ENCODE assay signal across 8 cellular contexts in the genomic region with DNA sequence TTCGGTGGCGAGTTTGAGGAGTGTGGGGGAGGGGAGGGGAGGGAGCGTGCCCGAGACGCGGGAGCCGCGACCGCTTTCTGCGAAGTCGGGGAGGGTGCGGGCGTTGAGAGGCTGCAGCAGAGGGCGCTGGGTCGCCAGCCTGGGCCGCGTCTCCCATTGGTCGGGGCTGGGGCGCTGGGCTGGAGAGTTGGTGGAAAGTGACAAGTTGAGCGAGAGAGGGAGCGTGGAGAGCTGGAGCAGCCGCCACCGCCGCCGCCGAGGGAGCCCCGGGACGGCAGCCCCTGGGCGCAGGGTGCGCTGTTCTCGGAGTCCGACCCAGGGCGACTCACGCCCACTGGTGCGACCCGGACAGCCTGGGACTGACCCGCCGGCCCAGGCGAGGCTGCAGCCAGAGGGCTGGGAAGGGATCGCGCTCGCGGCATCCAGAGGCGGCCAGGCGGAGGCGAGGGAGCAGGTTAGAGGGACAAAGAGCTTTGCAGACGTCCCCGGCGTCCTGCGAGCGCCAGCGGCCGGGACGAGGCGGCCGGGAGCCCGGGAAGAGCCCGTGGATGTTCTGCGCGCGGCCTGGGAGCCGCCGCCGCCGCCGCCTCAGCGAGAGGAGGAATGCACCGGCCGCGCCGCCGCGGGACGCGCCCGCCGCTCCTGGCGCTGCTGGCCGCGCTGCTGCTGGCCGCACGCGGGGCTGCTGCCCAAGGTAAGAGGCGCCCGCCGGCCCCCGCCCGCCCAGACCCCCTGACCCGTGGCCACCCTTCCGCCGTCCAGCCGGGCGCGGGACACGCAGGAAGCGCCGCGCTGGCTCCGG. TPM values are rescaled to one million over a fixed set of nuclear protein-coding genes. Genes with fewer than 3 reads are reported as not detected.
A peak's percentile ranks its signal among the peaks of the same experiment; 100 is the strongest.
DNase-seq lines count a peak whose midpoint lies in the region; ATAC-seq and TF ChIP-seq lines count a peak whose summit lies in the region.

ROR1 (plus strand) TSS at position 203 of the 802 bp plus-strand sequence.

- peaks cover 37% of the 10 kb centered on the region for H3K4me1 ChIP-seq in ectodermal cell (ENCODE audit: control insufficient read depth, insufficient read depth, low read length)

- H3K36me3 Mint-ChIP-seq in activated CD4-positive, alpha-beta T cell treated with anti-CD3 and anti-CD28 coated beads, Interleukin-2, amount 10 ng/mL, durations not matched to agents 24 days and 14 days (ENCODE audit: low read depth) = no peaks in the 10 kb centered on the region

- peaks cover 68% of the 10 kb centered on the region for H3K27me3 Mint-ChIP-seq in activated CD4-positive, alpha-beta T cell treated with anti-CD3 and anti-CD28 coated beads, Interleukin-2, amount 10 ng/mL, durations not matched to agents 24 days and 14 days

- peak within 1 kb of the TSS; percentile 88 for H3K4me3 Mint-ChIP-seq in activated CD4-positive, alpha-beta T cell treated with anti-CD3 and anti-CD28 coated beads, Interleukin-2, amount 10 ng/mL, durations not matched to agents 24 days and 14 days

- H3K4me3 ChIP-seq in ectodermal cell (ENCODE audit: insufficient read depth, low read depth, low read length) (peak within 1 kb of the TSS; percentile 90), lower leg skin (ENCODE audit: low read depth, poor library complexity, severe bottlenecking) (peak within 1 kb of the TSS; percentile 57)

- no peaks in the 10 kb centered on the region for H3K27me3 ChIP-seq in ectodermal cell (ENCODE audit: control insufficient read depth, insufficient read depth, low read length, poor library complexity, severe bottlenecking)

- no peaks in the 10 kb centered on the region for H3K36me3 ChIP-seq in ectodermal cell (ENCODE audit: control insufficient read depth, insufficient read depth, low read length)

- TF ChIP-seq CTCF in GM10266 (IDR thresholded peaks at IDR 0.05; ENCODE audit: control insufficient read depth, insufficient read depth, low read depth, missing control alignments) (peak; percentile 68), lower leg skin (IDR thresholded peaks at IDR 0.05) (peak in 1 of 3 donors; percentile 20)

- intact Hi-C loops in activated CD4-positive, alpha-beta T cell treated with anti-CD3 and anti-CD28 coated beads, Interleukin-2, amount 10 ng/mL, durations not matched to agents 24 days and 14 days (cut with micrococcal nuclease) = loop anchor here (2.0 to 10.0 kb wide), 4 partner anchors 15 to 473 kb away; no protein-coding TSS in a partner anchor
- intact Hi-C loops in lower leg skin (cut with DNase I; ENCODE audit: low total_unique reads) = loop anchor here (5.0 kb wide), 1 partner anchor 363 kb away; no protein-coding TSS in a partner anchor

- ATAC-seq in HG02852 (IDR thresholded peaks at IDR 0.05; ENCODE audit: unreplicated experiment) = peak; percentile 84

- no peaks in the 10 kb centered on the region for H3K9me3 Mint-ChIP-seq in activated CD4-positive, alpha-beta T cell treated with anti-CD3 and anti-CD28 coated beads, Interleukin-2, amount 10 ng/mL, durations not matched to agents 24 days and 14 days

- no peak for TF ChIP-seq POLR2A in lower leg skin (IDR thresholded peaks at IDR 0.05)

- no peak within 1 kb of the TSS for H3K27ac Mint-ChIP-seq in activated CD4-positive, alpha-beta T cell treated with anti-CD3 and anti-CD28 coated beads, Interleukin-2, amount 10 ng/mL, durations not matched to agents 24 days and 14 days

- peak within 1 kb of the TSS; percentile 91 for H3K27ac ChIP-seq in ectodermal cell (ENCODE audit: insufficient read depth, low read depth, low read length, poor library complexity, severe bottlenecking)

- H3K9me3 ChIP-seq in ectodermal cell (ENCODE audit: control insufficient read depth, low read length) = no peaks in the 10 kb centered on the region

- peaks cover 12% of the 10 kb centered on the region for H3K4me1 Mint-ChIP-seq in activated CD4-positive, alpha-beta T cell treated with anti-CD3 and anti-CD28 coated beads, Interleukin-2, amount 10 ng/mL, durations not matched to agents 24 days and 14 days

- 0 to 1% methylated on average over 99 of the region's 99 CpGs for WGBS in ectodermal cell, 2 experiments
- 1% methylated on average over 41 to 64 of the region's 99 CpGs for WGBS in lower leg skin, 2 donors

- peak; percentile 83 for DNase-seq in GM10266 (ENCODE audit: extremely low spot score)
- DNase-seq in NCI-H2107 treated with DMSO at 0.1 percent for 48 hours (lab: John Stamatoyannopoulos, UW; ENCODE audit: unreplicated experiment) = peak; percentile 39
- DNase-seq in activated CD4-positive, alpha-beta T cell treated with anti-CD3 and anti-CD28 coated beads, Interleukin-2, amount 10 ng/mL, durations not matched to agents 24 days and 14 days = peak; percentile 87
- peak; percentile 83 to 97 for DNase-seq in lower leg skin (ENCODE audit: low spot score in 2 of 2)
- peak; percentile 44 for DNase-seq in stimulated activated CD4-positive, alpha-beta T cell treated with anti-CD3 and anti-CD28 coated beads, Interleukin-4, amount 100 ng/mL, for 24 hours
- no peak for DNase-seq in activated gamma-delta T cell treated with Interleukin-2 at 50 U/mL for 16 hours

RNA-seq across cellular contexts. Expression of gene ROR1, which starts in this region (rescaled TPM):
- total RNA-seq in activated CD4-positive, alpha-beta T cell treated with anti-CD3 and anti-CD28 coated beads, Interleukin-2, amount 10 ng/mL, durations not matched to agents 24 days and 14 days = 0.09 TPM in 1 of 2 replicates, not detected in the other
- 84.0 TPM for polyA plus RNA-seq in ectodermal cell (2013, experiment 1 of 4)
- 100 TPM for polyA plus RNA-seq in ectodermal cell (2013, experiment 2 of 4)
- polyA plus RNA-seq in ectodermal cell (2013, experiment 3 of 4) = 62.0 TPM
- 71.9 TPM for polyA plus RNA-seq in ectodermal cell (2013, experiment 4 of 4)
- total RNA-seq in lower leg skin = 10 to 100 TPM; 12.9 to 28.6 (median 22.5) TPM

Comparison
In these comparisons a context has a peak if more than half of its experiments do, and no peak if none do; other contexts are left out.
1. RNA of gene ROR1 (total RNA-seq): 12.9 to 28.6 TPM in lower leg skin; 0.09 TPM in activated CD4-positive, alpha-beta T cell treated with anti-CD3 and anti-CD28 coated beads, Interleukin-2, amount 10 ng/mL, durations not matched to agents 24 days and 14 days; every median in the first group is over 10 times any median in the second.
2. Peak in DNase-seq in activated CD4-positive, alpha-beta T cell treated with anti-CD3 and anti-CD28 coated beads, Interleukin-2, amount 10 ng/mL, durations not matched to agents 24 days and 14 days; RNA of the gene not detected or under 1 TPM.